Comparison of ENCODE assay signal across 1 cellular context in genomic region chrX:44489515-44489914, GRCh38.
TF ChIP-seq lines count a peak whose summit lies in the region.

No MANE protein-coding gene starts in this region.

TF ChIP-seq in HepG2, 621 proteins besides CTCF, POLR2A, EP300 and RAD21:
- TF ChIP-seq ZBTB40 (IDR thresholded peaks at IDR 0.05) (peak; percentile 8; the same call in 1 of the 2 replicates), ZBTB40 (CRISPR knock-in tag; IDR thresholded peaks at IDR 0.05) (peak; percentile 72; the same call in 1 of the 2 replicates), MAFK (conservative IDR thresholded peaks at IDR 0.05 in 1 of 2, IDR thresholded peaks at IDR 0.05 in 1 of 2; ENCODE audit: low read length in 2 of 2) (peak in 1 of 2 experiments; percentile 19; a peak in 1 of 4 replicates), TRIM22 (IDR thresholded peaks at IDR 0.05) (no peak), HOMEZ (CRISPR knock-in tag; IDR thresholded peaks at IDR 0.05; ENCODE audit: low read depth) (no peak)
